In genomic region chr2:3659447-3660432, GRCh38 we compare ENCODE assay signal across 1 cellular context.
TF ChIP-seq lines count a peak whose summit lies in the region.

No MANE protein-coding gene starts in this region.

TF ChIP-seq in HepG2, 621 proteins besides CTCF, POLR2A, EP300 and RAD21 (continued from another document and continues in another):
- TF ChIP-seq, protein P1, sequence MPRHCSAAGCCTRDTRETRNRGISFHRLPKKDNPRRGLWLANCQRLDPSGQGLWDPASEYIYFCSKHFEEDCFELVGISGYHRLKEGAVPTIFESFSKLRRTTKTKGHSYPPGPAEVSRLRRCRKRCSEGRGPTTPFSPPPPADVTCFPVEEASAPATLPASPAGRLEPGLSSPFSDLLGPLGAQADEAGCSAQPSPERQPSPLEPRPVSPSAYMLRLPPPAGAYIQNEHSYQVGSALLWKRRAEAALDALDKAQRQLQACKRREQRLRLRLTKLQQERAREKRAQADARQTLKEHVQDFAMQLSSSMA (CRISPR knock-in tag; IDR thresholded peaks at IDR 0.05) = peak; percentile 71; the same call in 1 of the 2 replicates
- TF ChIP-seq ZBTB7B (CRISPR knock-in tag; IDR thresholded peaks at IDR 0.05) (no peak), BORCS8-MEF2B (CRISPR knock-in tag; IDR thresholded peaks at IDR 0.05) (peak; percentile 22; the same call in 1 of the 2 replicates), SP140L (CRISPR knock-in tag; IDR thresholded peaks at IDR 0.05; ENCODE audit: borderline replicate concordance) (no peak), JDP2 (CRISPR knock-in tag; IDR thresholded peaks at IDR 0.05; ENCODE audit: borderline replicate concordance) (no peak), THRA (CRISPR knock-in tag; IDR thresholded peaks at IDR 0.05; ENCODE audit: borderline replicate concordance) (peak; percentile 55; the same call in 1 of the 2 replicates), ZNF232 (CRISPR knock-in tag; IDR thresholded peaks at IDR 0.05; ENCODE audit: borderline replicate concordance) (no peak), RBM22 (optimal IDR thresholded peaks at IDR 0.05; ENCODE audit: low read length) (no peak), MAZ (IDR thresholded peaks at IDR 0.05; ENCODE audit: borderline replicate concordance, low read depth, low read length) (no peak), MAZ (CRISPR knock-in tag; IDR thresholded peaks at IDR 0.05; ENCODE audit: low read depth) (0 out of 2 replicates have a peak, but pooled peaks have one; percentile 55), ZNF776 (CRISPR knock-in tag; IDR thresholded peaks at IDR 0.05) (no peak), ZBTB8A (CRISPR knock-in tag; IDR thresholded peaks at IDR 0.05; ENCODE audit: borderline replicate concordance, low read depth) (no peak), ZC3H13 (CRISPR knock-in tag; IDR thresholded peaks at IDR 0.05) (no peak), MED1 (CRISPR knock-in tag; IDR thresholded peaks at IDR 0.05) (no peak; the same call in none of the 2 replicates), SETDB1 (CRISPR knock-in tag; IDR thresholded peaks at IDR 0.05; ENCODE audit: borderline replicate concordance) (no peak), RXRB (CRISPR knock-in tag; IDR thresholded peaks at IDR 0.05; ENCODE audit: borderline replicate concordance) (no peak), ZNF574 (CRISPR knock-in tag; IDR thresholded peaks at IDR 0.05) (peak; percentile 49; the same call in 1 of the 2 replicates), SALL2 (CRISPR knock-in tag; IDR thresholded peaks at IDR 0.05) (0 out of 2 replicates have a peak, but pooled peaks have one; percentile 19), PPARG (CRISPR knock-in tag; conservative IDR thresholded peaks at IDR 0.05) (no peak), FOXK1 (CRISPR knock-in tag; IDR thresholded peaks at IDR 0.05; ENCODE audit: borderline replicate concordance, low read depth) (no peak), TMF1 (CRISPR knock-in tag; IDR thresholded peaks at IDR 0.05; ENCODE audit: low read depth) (no peak), ISL2 (CRISPR knock-in tag; IDR thresholded peaks at IDR 0.05) (0 out of 2 replicates have a peak, but pooled peaks have one; percentile 15), CENPBD1 (CRISPR knock-in tag; IDR thresholded peaks at IDR 0.05; ENCODE audit: borderline replicate concordance, low read depth) (no peak), ZBTB1 (CRISPR knock-in tag; IDR thresholded peaks at IDR 0.05; ENCODE audit: borderline replicate concordance) (no peak), ZNF691 (CRISPR knock-in tag; IDR thresholded peaks at IDR 0.05; ENCODE audit: borderline replicate concordance, low read depth) (peak; percentile 66; the same call in 1 of the 2 replicates), U2AF2 (IDR thresholded peaks at IDR 0.05; ENCODE audit: low read depth, low read length) (no peak), ZNF629 (CRISPR knock-in tag; conservative IDR thresholded peaks at IDR 0.05) (0 out of 2 replicates have a peak, but pooled peaks have one; percentile 7), IKZF1 (IDR thresholded peaks at IDR 0.05) (no peak), ESRRA (CRISPR knock-in tag; IDR thresholded peaks at IDR 0.05; ENCODE audit: low read depth) (peak; percentile 10; the same call in 1 of the 2 replicates), AFF4 (CRISPR knock-in tag; IDR thresholded peaks at IDR 0.05) (no peak), SOX13 (IDR thresholded peaks at IDR 0.05) (no peak), SOX13 (CRISPR knock-in tag; conservative IDR thresholded peaks at IDR 0.05 in 1 of 2, IDR thresholded peaks at IDR 0.05 in 1 of 2) (no peak), ZSCAN29 (CRISPR knock-in tag; conservative IDR thresholded peaks at IDR 0.05) (no peak), NR3C1 (CRISPR knock-in tag; IDR thresholded peaks at IDR 0.05) (no peak), ZNF703 (CRISPR knock-in tag; IDR thresholded peaks at IDR 0.05; ENCODE audit: borderline replicate concordance) (no peak), MXD4 (CRISPR knock-in tag; IDR thresholded peaks at IDR 0.05) (no peak), FOXA1 (IDR thresholded peaks at IDR 0.05) (no peak), FOXA1 (CRISPR knock-in tag; IDR thresholded peaks at IDR 0.05) (no peak), ZSCAN12 (CRISPR knock-in tag; IDR thresholded peaks at IDR 0.05) (no peak), ZNF552 (CRISPR knock-in tag; IDR thresholded peaks at IDR 0.05; ENCODE audit: borderline replicate concordance) (no peak), ZIK1 (CRISPR knock-in tag; IDR thresholded peaks at IDR 0.05; ENCODE audit: borderline replicate concordance, low read depth) (0 out of 2 replicates have a peak, but pooled peaks have one; percentile 37), MYNN (CRISPR knock-in tag; IDR thresholded peaks at IDR 0.05; ENCODE audit: low read depth) (no peak), SOX5 (CRISPR knock-in tag; IDR thresholded peaks at IDR 0.05; ENCODE audit: borderline replicate concordance) (no peak), PAWR (CRISPR knock-in tag; IDR thresholded peaks at IDR 0.05; ENCODE audit: borderline replicate concordance) (no peak), NBN (conservative IDR thresholded peaks at IDR 0.05) (no peak), ZNF138 (CRISPR knock-in tag; IDR thresholded peaks at IDR 0.05; ENCODE audit: low read depth) (no peak), MAFK (conservative IDR thresholded peaks at IDR 0.05 in 1 of 2, IDR thresholded peaks at IDR 0.05 in 1 of 2; ENCODE audit: low read length in 2 of 2) (no peak)
- TF ChIP-seq, protein P2, sequence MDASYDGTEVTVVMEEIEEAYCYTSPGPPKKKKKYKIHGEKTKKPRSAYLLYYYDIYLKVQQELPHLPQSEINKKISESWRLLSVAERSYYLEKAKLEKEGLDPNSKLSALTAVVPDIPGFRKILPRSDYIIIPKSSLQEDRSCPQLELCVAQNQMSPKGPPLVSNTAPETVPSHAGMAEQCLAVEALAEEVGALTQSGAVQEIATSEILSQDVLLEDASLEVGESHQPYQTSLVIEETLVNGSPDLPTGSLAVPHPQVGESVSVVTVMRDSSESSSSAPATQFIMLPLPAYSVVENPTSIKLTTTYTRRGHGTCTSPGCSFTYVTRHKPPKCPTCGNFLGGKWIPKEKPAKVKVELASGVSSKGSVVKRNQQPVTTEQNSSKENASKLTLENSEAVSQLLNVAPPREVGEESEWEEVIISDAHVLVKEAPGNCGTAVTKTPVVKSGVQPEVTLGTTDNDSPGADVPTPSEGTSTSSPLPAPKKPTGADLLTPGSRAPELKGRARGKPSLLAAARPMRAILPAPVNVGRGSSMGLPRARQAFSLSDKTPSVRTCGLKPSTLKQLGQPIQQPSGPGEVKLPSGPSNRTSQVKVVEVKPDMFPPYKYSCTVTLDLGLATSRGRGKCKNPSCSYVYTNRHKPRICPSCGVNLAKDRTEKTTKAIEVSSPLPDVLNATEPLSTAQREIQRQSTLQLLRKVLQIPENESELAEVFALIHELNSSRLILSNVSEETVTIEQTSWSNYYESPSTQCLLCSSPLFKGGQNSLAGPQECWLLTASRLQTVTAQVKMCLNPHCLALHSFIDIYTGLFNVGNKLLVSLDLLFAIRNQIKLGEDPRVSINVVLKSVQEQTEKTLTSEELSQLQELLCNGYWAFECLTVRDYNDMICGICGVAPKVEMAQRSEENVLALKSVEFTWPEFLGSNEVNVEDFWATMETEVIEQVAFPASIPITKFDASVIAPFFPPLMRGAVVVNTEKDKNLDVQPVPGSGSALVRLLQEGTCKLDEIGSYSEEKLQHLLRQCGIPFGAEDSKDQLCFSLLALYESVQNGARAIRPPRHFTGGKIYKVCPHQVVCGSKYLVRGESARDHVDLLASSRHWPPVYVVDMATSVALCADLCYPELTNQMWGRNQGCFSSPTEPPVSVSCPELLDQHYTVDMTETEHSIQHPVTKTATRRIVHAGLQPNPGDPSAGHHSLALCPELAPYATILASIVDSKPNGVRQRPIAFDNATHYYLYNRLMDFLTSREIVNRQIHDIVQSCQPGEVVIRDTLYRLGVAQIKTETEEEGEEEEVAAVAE (CRISPR knock-in tag; IDR thresholded peaks at IDR 0.05; ENCODE audit: borderline replicate concordance) = no peak
- TF ChIP-seq, protein P3, sequence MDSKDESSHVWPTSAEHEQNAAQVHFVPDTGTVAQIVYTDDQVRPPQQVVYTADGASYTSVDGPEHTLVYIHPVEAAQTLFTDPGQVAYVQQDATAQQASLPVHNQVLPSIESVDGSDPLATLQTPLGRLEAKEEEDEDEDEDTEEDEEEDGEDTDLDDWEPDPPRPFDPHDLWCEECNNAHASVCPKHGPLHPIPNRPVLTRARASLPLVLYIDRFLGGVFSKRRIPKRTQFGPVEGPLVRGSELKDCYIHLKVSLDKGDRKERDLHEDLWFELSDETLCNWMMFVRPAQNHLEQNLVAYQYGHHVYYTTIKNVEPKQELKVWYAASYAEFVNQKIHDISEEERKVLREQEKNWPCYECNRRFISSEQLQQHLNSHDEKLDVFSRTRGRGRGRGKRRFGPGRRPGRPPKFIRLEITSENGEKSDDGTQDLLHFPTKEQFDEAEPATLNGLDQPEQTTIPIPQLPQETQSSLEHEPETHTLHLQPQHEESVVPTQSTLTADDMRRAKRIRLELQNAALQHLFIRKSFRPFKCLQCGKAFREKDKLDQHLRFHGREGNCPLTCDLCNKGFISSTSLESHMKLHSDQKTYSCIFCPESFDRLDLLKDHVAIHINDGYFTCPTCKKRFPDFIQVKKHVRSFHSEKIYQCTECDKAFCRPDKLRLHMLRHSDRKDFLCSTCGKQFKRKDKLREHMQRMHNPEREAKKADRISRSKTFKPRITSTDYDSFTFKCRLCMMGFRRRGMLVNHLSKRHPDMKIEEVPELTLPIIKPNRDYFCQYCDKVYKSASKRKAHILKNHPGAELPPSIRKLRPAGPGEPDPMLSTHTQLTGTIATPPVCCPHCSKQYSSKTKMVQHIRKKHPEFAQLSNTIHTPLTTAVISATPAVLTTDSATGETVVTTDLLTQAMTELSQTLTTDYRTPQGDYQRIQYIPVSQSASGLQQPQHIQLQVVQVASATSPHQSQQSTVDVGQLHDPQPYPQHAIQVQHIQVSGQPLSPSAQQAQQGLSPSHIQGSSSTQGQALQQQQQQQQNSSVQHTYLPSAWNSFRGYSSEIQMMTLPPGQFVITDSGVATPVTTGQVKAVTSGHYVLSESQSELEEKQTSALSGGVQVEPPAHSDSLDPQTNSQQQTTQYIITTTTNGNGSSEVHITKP (CRISPR knock-in tag; IDR thresholded peaks at IDR 0.05; ENCODE audit: low read depth) = no peak
